ENCODE assay signal across 8 cellular contexts in genomic region chr13:72839831-72840426, GRCh38. TPM values are rescaled to one million over a fixed set of nuclear protein-coding genes. Genes with fewer than 3 reads are reported as not detected.
DNase-seq lines count a peak whose midpoint lies in the region; ATAC-seq and TF ChIP-seq lines count a peak whose summit lies in the region.

No MANE protein-coding gene starts in this region.

- H3K36me3 ChIP-seq in esophagus muscularis mucosa, result peaks cover 0 to 48% (median 10%) of the 10 kb centered on the region in 4 donors
- H3K36me3 ChIP-seq in aorta (ENCODE audit: control insufficient read depth in 1 of 2, insufficient read depth in 2 of 2, low read length in 1 of 2), result no peaks in the 10 kb centered on the region

- POLR2A ChIA-PET in CD4-positive, alpha-beta T cell (lab: Charles Lee), result no interaction called here
- POLR2A ChIA-PET in activated CD4-positive, alpha-beta memory T cell treated with anti-CD3 and anti-CD28 coated beads for 36 hours (lab: Charles Lee), result no interaction called here

- intact Hi-C loops in CD4-positive, alpha-beta T cell (cut with DNase I, micrococcal nuclease), result loop anchor here (1.0 to 10.0 kb wide), 3 partner anchors 575 to 868 kb away; no protein-coding TSS in a partner anchor
- intact Hi-C loops in activated CD4-positive, alpha-beta memory T cell treated with anti-CD3 and anti-CD28 coated beads for 36 hours (cut with micrococcal nuclease), result no loop called here
- intact Hi-C loops in esophagus muscularis mucosa (cut with DNase I), result no loop called here
- intact Hi-C loops in aorta (cut with DNase I), result no loop called here

- H3K9me3 ChIP-seq in CD4-positive, alpha-beta T cell (ENCODE audit: control insufficient read depth, low read length), result no peaks in the 10 kb centered on the region
- H3K9me3 ChIP-seq in esophagus muscularis mucosa (no peaks in the 10 kb centered on the region), aorta (ENCODE audit: control insufficient read depth, low read length) (no peaks in the 10 kb centered on the region)

- peak; percentile 61 for ATAC-seq in CD4-positive, alpha-beta T cell (ENCODE audit: poor library complexity)
- peak; percentile 97 for ATAC-seq in GM18867 (IDR thresholded peaks at IDR 0.05; ENCODE audit: unreplicated experiment)
- ATAC-seq in HG02973 (IDR thresholded peaks at IDR 0.05; ENCODE audit: unreplicated experiment), result peak; percentile 94
- no peak for ATAC-seq in aorta (ENCODE audit: low FRiP score)

- WGBS in esophagus muscularis mucosa, result 95% methylated on average over 1 of the region's 1 CpG
- 82 to 91% methylated on average over 1 of the region's 1 CpG for WGBS in aorta, 2 donors

- no peak for TF ChIP-seq EP300 in esophagus muscularis mucosa (IDR thresholded peaks at IDR 0.05)

- H3K9me3 Mint-ChIP-seq in CD4-positive, alpha-beta T cell, result no peaks in the 10 kb centered on the region
- H3K9me3 Mint-ChIP-seq in activated CD4-positive, alpha-beta memory T cell treated with anti-CD3 and anti-CD28 coated beads for 36 hours, result no peaks in the 10 kb centered on the region
- H3K9me3 Mint-ChIP-seq in osteocyte (ENCODE audit: unreplicated experiment), result no peaks in the 10 kb centered on the region

- no peaks in the 10 kb centered on the region for H3K4me1 Mint-ChIP-seq in CD4-positive, alpha-beta T cell (ENCODE audit: low read depth)
- no peaks in the 10 kb centered on the region for H3K4me1 Mint-ChIP-seq in activated CD4-positive, alpha-beta memory T cell treated with anti-CD3 and anti-CD28 coated beads for 36 hours (ENCODE audit: low read depth)
- no peaks in the 10 kb centered on the region for H3K4me1 Mint-ChIP-seq in osteocyte (ENCODE audit: unreplicated experiment)

- H3K4me3 Mint-ChIP-seq in CD4-positive, alpha-beta T cell, result no peak overlapping the region
- no peak overlapping the region for H3K4me3 Mint-ChIP-seq in activated CD4-positive, alpha-beta memory T cell treated with anti-CD3 and anti-CD28 coated beads for 36 hours
- H3K4me3 Mint-ChIP-seq in osteocyte (ENCODE audit: unreplicated experiment), result no peak overlapping the region

- no peak for TF ChIP-seq POLR2A in esophagus muscularis mucosa (IDR thresholded peaks at IDR 0.05; ENCODE audit: low read depth)

- H3K27ac ChIP-seq in CD4-positive, alpha-beta T cell (ENCODE audit: low read depth, low read length), result no peak overlapping the region
- H3K27ac ChIP-seq in esophagus muscularis mucosa (replicated peaks in 1 of 4), result no peak overlapping the region
- no peak overlapping the region for H3K27ac ChIP-seq in aorta (ENCODE audit: low read depth in 1 of 2, low read length in 2 of 2)

- TF ChIP-seq CTCF in CD4-positive, alpha-beta T cell (IDR thresholded peaks at IDR 0.05), result peak; percentile 61
- TF ChIP-seq CTCF in esophagus muscularis mucosa (IDR thresholded peaks at IDR 0.05) (peak in 2 of 3 experiments; percentile 9 to 50), osteocyte (IDR thresholded peaks at IDR 0.05) (peak; percentile 85)

- H3K4me3 ChIP-seq in esophagus muscularis mucosa, result no peak overlapping the region
- no peak overlapping the region for H3K4me3 ChIP-seq in aorta (ENCODE audit: low read length in 2 of 2)

- no peaks in the 10 kb centered on the region for H3K27me3 ChIP-seq in CD4-positive, alpha-beta T cell (ENCODE audit: control insufficient read depth, insufficient read depth, low read length)
- H3K27me3 ChIP-seq in esophagus muscularis mucosa, result no peaks in the 10 kb centered on the region
- no peaks in the 10 kb centered on the region for H3K27me3 ChIP-seq in aorta (ENCODE audit: control insufficient read depth in 1 of 2, insufficient read depth in 2 of 2, low read length in 1 of 2)

- peak in 9 of 10 experiments; percentile 6 to 44 (median 18) for DNase-seq in CD4-positive, alpha-beta T cell
- DNase-seq in NCI-H1694 treated with DMSO at 0.1 percent for 48 hours (lab: John Stamatoyannopoulos, UW) (peak; percentile 20), esophagus muscularis mucosa (ENCODE audit: extremely low spot score) (no peak), osteocyte (ENCODE audit: extremely low spot score, unreplicated experiment) (no peak), aorta (no peak)
- peak; percentile 62 for DNase-seq in activated CD4-positive, alpha-beta memory T cell treated with anti-CD3 and anti-CD28 coated beads for 36 hours

- H3K36me3 Mint-ChIP-seq in CD4-positive, alpha-beta T cell (ENCODE audit: low read depth), result peaks cover 65% of the 10 kb centered on the region
- peaks cover 16% of the 10 kb centered on the region for H3K36me3 Mint-ChIP-seq in activated CD4-positive, alpha-beta memory T cell treated with anti-CD3 and anti-CD28 coated beads for 36 hours
- peaks cover 17% of the 10 kb centered on the region for H3K36me3 Mint-ChIP-seq in osteocyte (ENCODE audit: unreplicated experiment)

- no peak overlapping the region for H3K27ac Mint-ChIP-seq in CD4-positive, alpha-beta T cell
- no peak overlapping the region for H3K27ac Mint-ChIP-seq in activated CD4-positive, alpha-beta memory T cell treated with anti-CD3 and anti-CD28 coated beads for 36 hours
- H3K27ac Mint-ChIP-seq in osteocyte (ENCODE audit: unreplicated experiment), result no peak overlapping the region

- CTCF ChIA-PET in CD4-positive, alpha-beta T cell (lab: Charles Lee), result interaction anchor here (0.8 kb wide), 1 partner anchor 47 kb away, joined by 3 read pairs; no protein-coding TSS in a partner anchor
- CTCF ChIA-PET in activated CD4-positive, alpha-beta memory T cell treated with anti-CD3 and anti-CD28 coated beads for 36 hours (lab: Charles Lee), result interaction anchor here (0.7 to 1.5 kb wide), 10 partner anchors 10 to 928 kb away, joined by 3 to 7 read pairs (median 4); no protein-coding TSS in a partner anchor

- H3K4me1 ChIP-seq in esophagus muscularis mucosa (no peaks in the 10 kb centered on the region), aorta (ENCODE audit: control insufficient read depth in 1 of 2, insufficient read depth in 2 of 2, low read length in 2 of 2) (no peaks in the 10 kb centered on the region)

- no peaks in the 10 kb centered on the region for H3K27me3 Mint-ChIP-seq in CD4-positive, alpha-beta T cell
- H3K27me3 Mint-ChIP-seq in activated CD4-positive, alpha-beta memory T cell treated with anti-CD3 and anti-CD28 coated beads for 36 hours, result no peaks in the 10 kb centered on the region
- no peaks in the 10 kb centered on the region for H3K27me3 Mint-ChIP-seq in osteocyte (ENCODE audit: unreplicated experiment)

RNA-seq across cellular contexts. Expression of gene PIBF1, which starts 58.0 kb away (rescaled TPM):
- 10 to 100 TPM; 22.6 to 22.7 TPM for total RNA-seq in CD4-positive, alpha-beta T cell
- total RNA-seq in activated CD4-positive, alpha-beta memory T cell treated with anti-CD3 and anti-CD28 coated beads for 36 hours, result 10 to 100 TPM; 24.3 to 24.7 TPM
- 10 to 100 TPM in 3 of 4 donors, 1 to 10 TPM in 1; 9.9 to 18.9 (median 13.3) TPM for total RNA-seq in esophagus muscularis mucosa
- total RNA-seq in osteocyte, result 22.6 and 28.7 TPM in 2 replicates
- 10 to 100 TPM; 25.1 to 29.4 TPM for total RNA-seq in aorta
- polyA plus RNA-seq in aorta, result 10 to 100 TPM in 1 of 2 donors, 1 to 10 TPM in 1; 1.5 to 10.9 TPM

RNA-seq across cellular contexts. Expression of gene DIS3, which starts 58.2 kb away (rescaled TPM):
- 10 to 100 TPM; 47.9 to 51.7 TPM for total RNA-seq in CD4-positive, alpha-beta T cell
- total RNA-seq in activated CD4-positive, alpha-beta memory T cell treated with anti-CD3 and anti-CD28 coated beads for 36 hours, result 10 to 100 TPM; 48.2 to 49.5 TPM
- total RNA-seq in esophagus muscularis mucosa (10 to 100 TPM; 16.9 to 33.0 (median 22.1) TPM), osteocyte (30.8 and 31.6 TPM in 2 replicates), aorta (10 to 100 TPM; 26.0 to 27.8 TPM)
- polyA plus RNA-seq in aorta, result 10 to 100 TPM in 1 of 2 donors, 1 to 10 TPM in 1; 6.5 to 13.6 TPM

Comparison
In these comparisons a context has a peak if more than half of its experiments do, and no peak if none do; other contexts are left out.
1. DNase-seq: peak in CD4-positive, alpha-beta T cell (9 of 10), NCI-H1694 treated with DMSO at 0.1 percent for 48 hours (single experiment) and activated CD4-positive, alpha-beta memory T cell treated with anti-CD3 and anti-CD28 coated beads for 36 hours (single experiment); none in esophagus muscularis mucosa (single experiment), osteocyte (single experiment) and aorta (0 of 2).
2. CTCF ChIP-seq: peak in every context shown above with its lines; median percentile 85 in osteocyte; 61 in CD4-positive, alpha-beta T cell; 30 in esophagus muscularis mucosa.
3. intact Hi-C loops: an anchor here in CD4-positive, alpha-beta T cell (1.0 to 10.0 kb wide); none called in activated CD4-positive, alpha-beta memory T cell treated with anti-CD3 and anti-CD28 coated beads for 36 hours, esophagus muscularis mucosa and aorta.